In genomic region chr1:92192246-92192645, GRCh38 we compare ENCODE assay signal across 34 cellular contexts. TPM values are rescaled to one million over a fixed set of nuclear protein-coding genes. Genes with fewer than 3 reads are reported as not detected.
"Had no signal": no experiment of that assay in that cellular context is flagged by ENCODE, and none has a peak within 500 bp of the region (broad histone marks: within the 10 kb centered on the region; RNA-seq: fewer than 3 reads in every experiment).

No MANE protein-coding gene starts in this region.

- H3K4me1 ChIP-seq: gastrocnemius medialis, left lung, parathyroid adenoma, right atrium auricular region, tibial nerve, upper lobe of left lung had no signal

- H3K9me3 ChIP-seq: gastrocnemius medialis, left lung, mucosa of descending colon, right atrium auricular region, thoracic aorta, upper lobe of left lung had no signal

- H3K79me2 ChIP-seq: parathyroid adenoma had no signal

- H3K36me3 ChIP-seq: gastrocnemius medialis, left lung, right atrium auricular region, thoracic aorta, tibial nerve, upper lobe of left lung had no signal

- DNase-seq: effector CD4-positive, alpha-beta T cell; endodermal cell; foreskin fibroblast; gastrocnemius medialis; head of caudate nucleus; kidney; left lung; mesenchymal stem cell; mucosa of descending colon; naive B cell; stimulated activated CD4-positive, alpha-beta T cell treated with anti-CD3 and anti-CD28 coated beads, Interleukin-2, amount 100 ng/mL, for 24 hours; stimulated activated CD4-positive, alpha-beta T cell treated with anti-CD3 and anti-CD28 coated beads, Interleukin-4, amount 100 ng/mL, for 24 hours; stimulated activated naive CD8-positive, alpha-beta T cell treated with anti-CD3 and anti-CD28 coated beads, Interleukin-15, Interleukin-2, amounts not matched to agents 100 U/mL and 50 U/mL, for 24 hours; substantia nigra had no signal

- H3K9ac ChIP-seq: parathyroid adenoma had no signal

- H2AFZ ChIP-seq: parathyroid adenoma had no signal

- FAIRE-seq: colon, kidney, urothelium cell line had no signal

- ATAC-seq: esophagus mucosa; gastrocnemius medialis; left lung; mucosa of descending colon; natural killer cell treated with Interleukin-12 subunit alpha and Interleukin-12 subunit beta and Interleukin-15 and Interleukin-18, amount 100 ng/mL, for 72 hours; sciatic nerve; stimulated activated memory B cell treated with anti-CD40 and anti-IgM and Interleukin-4, amounts not matched to agents 10 μg/mL and 1 μg/mL and 100 μg/mL, for 72 hours; stimulated activated naive CD8-positive, alpha-beta T cell treated with anti-CD3 and anti-CD28 coated beads, Interleukin-15, Interleukin-2, amounts not matched to agents 100 U/mL and 50 U/mL, for 24 hours had no signal

- H3K9me3 Mint-ChIP-seq: endodermal cell; mesothelial cell of epicardium; natural killer cell treated with Interleukin-12 subunit alpha and Interleukin-12 subunit beta and Interleukin-15 and Interleukin-18, amount 100 ng/mL, for 72 hours; neural crest cell; stimulated activated memory B cell treated with anti-CD40 and anti-IgM and Interleukin-4, amounts not matched to agents 10 μg/mL and 1 μg/mL and 100 μg/mL, for 72 hours had no signal

- H3K4me3 ChIP-seq: dorsolateral prefrontal cortex, gastrocnemius medialis, left lung, mucosa of descending colon, right atrium auricular region, thoracic aorta, tibial nerve, upper lobe of left lung had no signal

- H3K36me3 Mint-ChIP-seq: mesothelial cell of epicardium; naive B cell; natural killer cell treated with Interleukin-12 subunit alpha and Interleukin-12 subunit beta and Interleukin-15 and Interleukin-18, amount 100 ng/mL, for 72 hours; stimulated activated memory B cell treated with anti-CD40 and anti-IgM and Interleukin-4, amounts not matched to agents 10 μg/mL and 1 μg/mL and 100 μg/mL, for 72 hours had no signal

- H3K27me3 Mint-ChIP-seq: progenitor cell of endocrine pancreas; stimulated activated memory B cell treated with anti-CD40 and anti-IgM and Interleukin-4, amounts not matched to agents 10 μg/mL and 1 μg/mL and 100 μg/mL, for 72 hours had no signal

- H3K27ac Mint-ChIP-seq: endodermal cell; mesothelial cell of epicardium; natural killer cell treated with Interleukin-12 subunit alpha and Interleukin-12 subunit beta and Interleukin-15 and Interleukin-18, amount 100 ng/mL, for 72 hours; progenitor cell of endocrine pancreas; stimulated activated memory B cell treated with anti-CD40 and anti-IgM and Interleukin-4, amounts not matched to agents 10 μg/mL and 1 μg/mL and 100 μg/mL, for 72 hours had no signal

- H3K4me3 Mint-ChIP-seq: endodermal cell; mesothelial cell of epicardium; naive B cell; natural killer cell treated with Interleukin-12 subunit alpha and Interleukin-12 subunit beta and Interleukin-15 and Interleukin-18, amount 100 ng/mL, for 72 hours; neural crest cell; stimulated activated memory B cell treated with anti-CD40 and anti-IgM and Interleukin-4, amounts not matched to agents 10 μg/mL and 1 μg/mL and 100 μg/mL, for 72 hours had no signal

- H3K27me3 ChIP-seq: dorsolateral prefrontal cortex, gastrocnemius medialis, left lung, right atrium auricular region, tibial nerve, upper lobe of left lung had no signal

- H3K4me1 Mint-ChIP-seq: mesothelial cell of epicardium; naive B cell; neural crest cell; stimulated activated memory B cell treated with anti-CD40 and anti-IgM and Interleukin-4, amounts not matched to agents 10 μg/mL and 1 μg/mL and 100 μg/mL, for 72 hours had no signal

- H3K27ac ChIP-seq: epithelial cell of prostate, gastrocnemius medialis, left lung, parathyroid adenoma, right atrium auricular region, thoracic aorta, tibial nerve, upper lobe of left lung had no signal

RNA-seq across cellular contexts. Expression of gene C1orf146, which starts 25.5 kb away (rescaled TPM):
- total RNA-seq: endodermal cell; esophagus mucosa; gastrocnemius medialis; glomerular endothelial cell; kidney; left lung; lower leg skin; lung microvascular endothelial cell; mesothelial cell of epicardium; mucosa of descending colon; natural killer cell treated with Interleukin-12 subunit alpha and Interleukin-12 subunit beta and Interleukin-15 and Interleukin-18, amount 100 ng/mL, for 72 hours; neural crest cell; osteoblast; progenitor cell of endocrine pancreas; right atrium auricular region; sciatic nerve; thoracic aorta; tibial nerve; upper lobe of left lung had no signal
